13 cellular contexts compared by ENCODE assay signal in the genomic region with DNA sequence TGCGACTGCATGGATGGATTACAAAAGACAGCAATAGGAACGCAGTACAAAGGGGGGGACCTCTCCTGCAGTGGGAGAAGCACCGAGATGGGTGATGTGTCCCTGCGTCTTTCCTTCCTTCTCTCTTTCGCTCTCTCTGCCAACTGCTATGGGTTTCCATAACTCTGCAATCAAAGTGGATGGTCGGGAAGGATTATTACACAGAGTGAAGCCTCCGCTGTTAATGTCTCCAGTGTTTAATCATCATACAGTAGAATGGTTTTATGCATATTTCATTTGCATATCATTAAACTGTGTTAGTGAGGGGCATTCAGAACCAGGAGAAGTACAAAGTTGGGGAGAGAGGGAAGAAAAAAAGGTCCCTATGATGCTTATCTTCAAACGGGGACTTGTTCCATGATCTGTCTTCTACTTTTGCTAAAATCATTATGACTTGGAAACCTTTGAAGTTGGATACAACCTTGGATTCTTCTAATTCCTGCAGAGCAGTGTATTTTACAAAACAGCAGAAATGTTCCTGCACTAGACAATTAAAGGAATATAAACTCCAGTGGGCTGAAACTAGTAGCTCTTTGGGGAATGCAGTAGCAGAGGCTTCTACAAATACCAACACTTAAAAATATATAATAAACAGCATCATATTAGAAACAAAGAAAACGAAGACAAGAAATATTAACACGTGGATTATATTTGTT.
"Had no signal": no experiment of that assay in that cellular context is flagged by ENCODE, and none has a peak within 500 bp of the region (broad histone marks: within the 10 kb centered on the region; RNA-seq: fewer than 3 reads in every experiment).

No MANE protein-coding gene starts in this region.

- H3K4me1 Mint-ChIP-seq: stimulated activated memory B cell treated with anti-CD40 and anti-IgM and Interleukin-4, amounts not matched to agents 10 μg/mL and 1 μg/mL and 100 μg/mL, for 72 hours had no signal

- DNase-seq: activated CD4-positive, alpha-beta T cell treated with anti-CD3 and anti-CD28 coated beads, Interleukin-2, amount 50 U/mL, for 1 hour; activated CD4-positive, CD25-positive, alpha-beta regulatory T cell; activated naive CD4-positive, alpha-beta T cell treated with anti-CD3 and anti-CD28 coated beads, Interleukin-2, amount 50 U/mL, for 16 hours; adrenal gland; effector CD4-positive, alpha-beta T cell; right lobe of liver; SK-N-SH; T-helper 1 cell; trophoblast cell had no signal

- H3K27ac Mint-ChIP-seq: activated T-helper 2 cell treated with anti-CD3 and anti-CD28 coated beads, Interferon-gamma antibody, Interleukin-2, Interleukin-4, amounts not matched to agents 10 μg/mL and 5 μg/mL and 100 μg/mL, durations not matched to agents 14 hours and 24 hours and 36 hours; neural progenitor cell; stimulated activated memory B cell treated with anti-CD40 and anti-IgM and Interleukin-4, amounts not matched to agents 10 μg/mL and 1 μg/mL and 100 μg/mL, for 72 hours had no signal

- H3K4me3 Mint-ChIP-seq: neural progenitor cell; stimulated activated memory B cell treated with anti-CD40 and anti-IgM and Interleukin-4, amounts not matched to agents 10 μg/mL and 1 μg/mL and 100 μg/mL, for 72 hours had no signal

- H3K4me3 ChIP-seq: adrenal gland, breast epithelium, neural progenitor cell, right lobe of liver had no signal

- ATAC-seq: right lobe of liver; stimulated activated memory B cell treated with anti-CD40 and anti-IgM and Interleukin-4, amounts not matched to agents 10 μg/mL and 1 μg/mL and 100 μg/mL, for 72 hours had no signal

- H3K27ac ChIP-seq: adrenal gland, breast epithelium, neural progenitor cell, right lobe of liver had no signal

- H3K27me3 Mint-ChIP-seq: stimulated activated memory B cell treated with anti-CD40 and anti-IgM and Interleukin-4, amounts not matched to agents 10 μg/mL and 1 μg/mL and 100 μg/mL, for 72 hours had no signal
